18 cellular contexts compared by ENCODE assay signal in the genomic region with DNA sequence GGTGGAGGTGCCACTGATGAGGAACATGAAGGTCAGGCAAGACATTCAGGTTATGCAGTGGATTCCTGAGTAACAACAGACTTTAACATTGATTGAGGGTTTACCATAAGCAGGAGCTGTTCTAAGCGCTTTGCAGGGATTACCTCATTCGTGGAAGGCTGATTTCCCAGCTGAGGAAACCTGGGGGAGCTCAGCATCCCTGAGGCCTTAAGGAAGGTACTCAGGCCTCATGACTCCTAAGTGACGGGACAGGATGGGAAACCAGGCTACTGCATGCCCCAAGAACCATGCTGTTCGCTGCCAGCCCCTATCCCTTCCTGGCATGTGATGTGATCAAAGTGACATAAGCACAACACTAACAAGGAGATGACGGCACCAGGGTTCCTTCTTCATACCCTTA.
DNase-seq lines count a peak whose midpoint lies in the region; ATAC-seq, FAIRE-seq and TF ChIP-seq lines count a peak whose summit lies in the region.
"Had no signal": no experiment of that assay in that cellular context is flagged by ENCODE, and none has a peak within 500 bp of the region (broad histone marks: within the 10 kb centered on the region; RNA-seq: fewer than 3 reads in every experiment).

No MANE protein-coding gene starts in this region.

- intact Hi-C loops in body of pancreas (cut with DNase I), result no loop called here
- intact Hi-C loops in spleen (cut with DNase I; ENCODE audit: low total_unique reads), result no loop called here

- H3K4me1 ChIP-seq in body of pancreas (peaks cover 63% of the 10 kb centered on the region), spleen (peaks cover 0 to 8% (median 0%) of the 10 kb centered on the region in 6 donors)
- H3K4me1 ChIP-seq: BE2C had no signal

- no peak overlapping the region for H3K4me3 ChIP-seq in body of pancreas
- H3K4me3 ChIP-seq in spleen, result no peak overlapping the region
- H3K4me3 ChIP-seq: GM23338 had no signal

- no peak overlapping the region for H3K4me3 Mint-ChIP-seq in progenitor cell of endocrine pancreas (ENCODE audit: low read depth)
- H3K4me3 Mint-ChIP-seq: CD4-positive, CD25-positive, alpha-beta regulatory T cell; CD8-positive, alpha-beta memory T cell; GM23338 had no signal

- DNase-seq in NCI-H82 (lab: John Stamatoyannopoulos, UW) (peak; percentile 75), body of pancreas (peak; percentile 29 to 52 (median 41)), progenitor cell of endocrine pancreas (ENCODE audit: low spot score, unreplicated experiment) (no peak), spleen (no peak), urothelium cell line (ENCODE audit: low spot score) (no peak), omental fat pad (ENCODE audit: low spot score) (no peak)
- DNase-seq: ACHN; BE2C; C1 segment of cervical spinal cord; CD4-positive, CD25-positive, alpha-beta regulatory T cell; CD8-positive, alpha-beta memory T cell; COR-L47; DMS79 treated with DMSO at 0.1 percent for 48 hours; GF-D8; H7 had no signal

- FAIRE-seq in urothelium cell line (lab: Jason Lieb, UNC), result no peak
- FAIRE-seq: A204.1 had no signal

- no peaks in the 10 kb centered on the region for H3K27me3 Mint-ChIP-seq in progenitor cell of endocrine pancreas

- H3K9me3 Mint-ChIP-seq in progenitor cell of endocrine pancreas (ENCODE audit: low read depth), result peaks cover 4% of the 10 kb centered on the region
- H3K9me3 Mint-ChIP-seq: CD8-positive, alpha-beta memory T cell had no signal

- H3K27ac ChIP-seq in body of pancreas, result peak overlapping the region; percentile 32 to 92 (median 90)
- no peak overlapping the region for H3K27ac ChIP-seq in spleen

- ATAC-seq in body of pancreas (peak; percentile 8), omental fat pad (ENCODE audit: low FRiP score) (no peak)
- ATAC-seq: GM23338, HCT116 had no signal

- peak overlapping the region; percentile 82 for H3K27ac Mint-ChIP-seq in progenitor cell of endocrine pancreas
- H3K27ac Mint-ChIP-seq: CD8-positive, alpha-beta memory T cell; GM23338 had no signal

- TF ChIP-seq CTCF in body of pancreas (IDR thresholded peaks at IDR 0.05) (no peak), progenitor cell of endocrine pancreas (IDR thresholded peaks at IDR 0.05; ENCODE audit: unreplicated experiment) (no peak), spleen (IDR thresholded peaks at IDR 0.05 in 8 of 11, conservative IDR thresholded peaks at IDR 0.05 in 3 of 11) (no peak), omental fat pad (IDR thresholded peaks at IDR 0.05) (no peak)

- no peaks in the 10 kb centered on the region for H3K27me3 ChIP-seq in body of pancreas
- peaks cover 0 to 48% (median 0%) of the 10 kb centered on the region in 7 donors for H3K27me3 ChIP-seq in spleen (replicated peaks in 1 of 7)

- H3K9me3 ChIP-seq in body of pancreas (no peaks in the 10 kb centered on the region), spleen (no peaks in the 10 kb centered on the region)
- H3K9me3 ChIP-seq: BE2C had no signal

- H3K4me1 Mint-ChIP-seq in progenitor cell of endocrine pancreas (ENCODE audit: low read depth), result peaks cover 28% of the 10 kb centered on the region
- H3K4me1 Mint-ChIP-seq: GM23338 had no signal

- 69 to 72% methylated on average over 4 to 5 of the region's 5 CpGs for WGBS in body of pancreas, 2 donors
- 67 to 88% (median 73%) methylated on average over 5 of the region's 5 CpGs for WGBS in spleen, 5 donors

- TF ChIP-seq POLR2A in body of pancreas (IDR thresholded peaks at IDR 0.05) (no peak), spleen (IDR thresholded peaks at IDR 0.05) (no peak)

- peaks cover 1% of the 10 kb centered on the region for H3K36me3 Mint-ChIP-seq in progenitor cell of endocrine pancreas (ENCODE audit: insufficient read depth)
- H3K36me3 Mint-ChIP-seq: CD4-positive, CD25-positive, alpha-beta regulatory T cell; CD8-positive, alpha-beta memory T cell had no signal

- H3K36me3 ChIP-seq in body of pancreas (replicated peaks in 1 of 2; ENCODE audit: insufficient read depth in 1 of 2, low read depth in 2 of 2) (no peaks in the 10 kb centered on the region), spleen (no peaks in the 10 kb centered on the region)
- H3K36me3 ChIP-seq: BE2C had no signal

Comparison
In these comparisons a context has a peak if more than half of its experiments do, and no peak if none do; other contexts are left out.
1. DNase-seq: peak in NCI-H82 (single experiment) and body of pancreas (4 of 4); none in progenitor cell of endocrine pancreas (single experiment), spleen (single experiment), urothelium cell line (single experiment) and omental fat pad (single experiment).
2. H3K27ac ChIP-seq: peak in body of pancreas (4 of 4); none in spleen (0 of 8).